1 cellular context compared by ENCODE assay signal in the genomic region with DNA sequence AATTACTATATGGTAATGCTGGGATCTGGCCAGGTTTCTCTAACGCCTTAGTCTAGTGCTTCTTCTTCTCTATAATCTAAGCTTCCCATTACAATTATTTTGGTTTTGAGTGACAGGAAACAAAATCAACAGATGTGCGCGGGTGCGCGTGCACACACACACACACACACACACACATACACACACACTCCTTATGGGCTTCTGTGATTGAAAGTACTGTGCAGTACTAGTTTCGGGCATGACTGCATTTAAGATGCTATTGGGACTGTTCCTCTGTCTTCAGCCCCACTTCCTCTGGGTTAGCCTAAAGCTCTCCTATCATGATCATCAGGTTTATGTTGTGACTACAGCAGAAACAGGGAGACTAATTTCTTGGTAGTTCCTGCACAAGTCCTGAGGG.
TF ChIP-seq lines count a peak whose summit lies in the region.

No MANE protein-coding gene starts in this region.

TF ChIP-seq in GM12878, 131 proteins besides CTCF, POLR2A, EP300 and RAD21 (continued from another document):
- TF ChIP-seq, protein P1, sequence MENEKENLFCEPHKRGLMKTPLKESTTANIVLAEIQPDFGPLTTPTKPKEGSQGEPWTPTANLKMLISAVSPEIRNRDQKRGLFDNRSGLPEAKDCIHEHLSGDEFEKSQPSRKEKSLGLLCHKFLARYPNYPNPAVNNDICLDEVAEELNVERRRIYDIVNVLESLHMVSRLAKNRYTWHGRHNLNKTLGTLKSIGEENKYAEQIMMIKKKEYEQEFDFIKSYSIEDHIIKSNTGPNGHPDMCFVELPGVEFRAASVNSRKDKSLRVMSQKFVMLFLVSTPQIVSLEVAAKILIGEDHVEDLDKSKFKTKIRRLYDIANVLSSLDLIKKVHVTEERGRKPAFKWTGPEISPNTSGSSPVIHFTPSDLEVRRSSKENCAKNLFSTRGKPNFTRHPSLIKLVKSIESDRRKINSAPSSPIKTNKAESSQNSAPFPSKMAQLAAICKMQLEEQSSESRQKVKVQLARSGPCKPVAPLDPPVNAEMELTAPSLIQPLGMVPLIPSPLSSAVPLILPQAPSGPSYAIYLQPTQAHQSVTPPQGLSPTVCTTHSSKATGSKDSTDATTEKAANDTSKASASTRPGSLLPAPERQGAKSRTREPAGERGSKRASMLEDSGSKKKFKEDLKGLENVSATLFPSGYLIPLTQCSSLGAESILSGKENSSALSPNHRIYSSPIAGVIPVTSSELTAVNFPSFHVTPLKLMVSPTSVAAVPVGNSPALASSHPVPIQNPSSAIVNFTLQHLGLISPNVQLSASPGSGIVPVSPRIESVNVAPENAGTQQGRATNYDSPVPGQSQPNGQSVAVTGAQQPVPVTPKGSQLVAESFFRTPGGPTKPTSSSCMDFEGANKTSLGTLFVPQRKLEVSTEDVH (IDR thresholded peaks at IDR 0.05; ENCODE audit: low read depth, partially characterized antibody): no peak
- peak; percentile 94 for TF ChIP-seq ZBTB33 (IDR thresholded peaks at IDR 0.05)
